8 cellular contexts compared by ENCODE assay signal in genomic region chr6:34696739-34697543, GRCh38. TPM values are rescaled to one million over a fixed set of nuclear protein-coding genes. Genes with fewer than 3 reads are reported as not detected.
DNase-seq lines count a peak whose midpoint lies in the region; ATAC-seq, FAIRE-seq and TF ChIP-seq lines count a peak whose summit lies in the region.

ILRUN (minus strand) TSS chr6:34696767; CDS start chr6:34696603, 164 bp downstream.

- peaks cover 5 to 44% (median 30%) of the 10 kb centered on the region in 9 donors for H3K4me1 ChIP-seq in heart right ventricle

- ATAC-seq in HG02852 (IDR thresholded peaks at IDR 0.05; ENCODE audit: unreplicated experiment), result peak; percentile 75
- ATAC-seq in heart right ventricle, result peak; percentile 94 to 98 (median 96)

- FAIRE-seq in GM12891 (lab: Jason Lieb, UNC), result peak; percentile 89

- H3K36me3 ChIP-seq in heart right ventricle, result peaks cover 0 to 5% (median 0%) of the 10 kb centered on the region in 9 donors

- TF ChIP-seq CTCF in heart right ventricle (IDR thresholded peaks at IDR 0.05) (no peak), type B pancreatic cell (conservative IDR thresholded peaks at IDR 0.05) (no peak)

- WGBS in heart right ventricle, 2 donors, result 3 to 6% methylated on average over 28 to 49 of the region's 49 CpGs

- H3K27me3 Mint-ChIP-seq in type B pancreatic cell, result no peaks in the 10 kb centered on the region

- no peak for TF ChIP-seq POLR2A in GM12891 (IDR thresholded peaks at IDR 0.05; ENCODE audit: low read depth, low read length)

- H3K4me3 ChIP-seq in heart right ventricle, result peak within 1 kb of the TSS; percentile 89 to 100 (median 96)

- H3K9me3 ChIP-seq in heart right ventricle, result no peaks in the 10 kb centered on the region

- H3K36me3 Mint-ChIP-seq in type B pancreatic cell, result peaks cover 7% of the 10 kb centered on the region

- intact Hi-C loops in T-helper 1 cell treated with Interleukin-12 subunit alpha and Interleukin-12 subunit beta and Interleukin-4 antibody, amounts not matched to agents 30 ng/mL and 1 ng/mL, for 36 hours (cut with micrococcal nuclease), result loop anchor here (1.0 to 5.0 kb wide), 10 partner anchors 25 to 562 kb away; partner anchors contain the start of genes ANKS1A, BLTP3A, HMGA1 and RPS10
- intact Hi-C loops in heart right ventricle (cut with DNase I) (loop anchor here in 7 of 10 donors (2.0 to 10.0 kb wide), 4 partner anchors 40 to 60 kb away; partner anchors contain the start of gene SNRPC (in 5 of the 7)), posterior cingulate gyrus (cut with DNase I) (loop anchor here (2.0 kb wide), 1 partner anchor 60 kb away; the partner anchor contains the start of gene SNRPC)

- H3K9me3 Mint-ChIP-seq in type B pancreatic cell, result no peaks in the 10 kb centered on the region

- DNase-seq in GM12891 (ENCODE audit: insufficient read length, low spot score) (peak; percentile 70), NCI-H1694 (lab: John Stamatoyannopoulos, UW) (peak; percentile 73), amniotic epithelial cell (ENCODE audit: low read depth) (peak; percentile 92), heart right ventricle (peak; percentile 96 to 98), posterior cingulate gyrus (peak; percentile 92 to 99 (median 96)), type B pancreatic cell (ENCODE audit: extremely low spot score, unreplicated experiment) (peak; percentile 96)

- H3K27ac Mint-ChIP-seq in type B pancreatic cell, result peak within 1 kb of the TSS; percentile 97

- H3K27ac ChIP-seq in heart right ventricle, result peak within 1 kb of the TSS; percentile 91 to 99 (median 97)

- no peaks in the 10 kb centered on the region for H3K27me3 ChIP-seq in heart right ventricle

- peak within 1 kb of the TSS; percentile 99 for H3K4me3 Mint-ChIP-seq in type B pancreatic cell

- peaks cover 31% of the 10 kb centered on the region for H3K4me1 Mint-ChIP-seq in type B pancreatic cell (ENCODE audit: unreplicated experiment)

TF ChIP-seq in GM12891, 5 proteins besides CTCF, POLR2A, EP300 and RAD21:
- no peak for TF ChIP-seq POLR2AphosphoS5 (IDR thresholded peaks at IDR 0.05; ENCODE audit: low read depth, low read length)
- TF ChIP-seq PAX5 (IDR thresholded peaks at IDR 0.05; ENCODE audit: insufficient read depth, low read length, severe bottlenecking), result peak; percentile 58
- no peak for TF ChIP-seq POU2F2 (IDR thresholded peaks at IDR 0.05; ENCODE audit: low read depth, low read length)
- 0 out of 2 replicates have a peak, but pooled peaks have one; percentile 20 for TF ChIP-seq SPI1 (IDR thresholded peaks at IDR 0.05; ENCODE audit: low read depth, low read length)

RNA-seq across cellular contexts. Expression of gene ILRUN, which starts in this region (rescaled TPM):
- polyA plus RNA-seq in GM12891 (2012; ENCODE audit: low read depth, missing spikeins), result 57.1 TPM
- total RNA-seq in T-helper 1 cell treated with Interleukin-12 subunit alpha and Interleukin-12 subunit beta and Interleukin-4 antibody, amounts not matched to agents 30 ng/mL and 1 ng/mL, for 36 hours, result 84.8 and 88.3 TPM in 2 replicates
- 100 to 1,000 TPM in 8 of 10 donors, 10 to 100 TPM in 2; 86.9 to 157 (median 114) TPM for total RNA-seq in heart right ventricle
- 10 to 100 TPM; 54.9 to 63.0 TPM for polyA plus RNA-seq in heart right ventricle
- total RNA-seq in type B pancreatic cell (ENCODE audit: low replicate concordance), result 60.3 and 83.4 TPM in 2 replicates

Comparison
In these comparisons a context has a peak if more than half of its experiments do, and no peak if none do; other contexts are left out.
1. Peak in every context shown above with its lines: DNase-seq, ATAC-seq, H3K4me3 ChIP-seq and H3K27ac ChIP-seq.